Comparison of ENCODE assay signal across 21 cellular contexts in genomic region chr7:64219710-64220298, GRCh38. TPM values are rescaled to one million over a fixed set of nuclear protein-coding genes. Genes with fewer than 3 reads are reported as not detected.
"Had no signal": no experiment of that assay in that cellular context is flagged by ENCODE, and none has a peak within 500 bp of the region (broad histone marks: within the 10 kb centered on the region; RNA-seq: fewer than 3 reads in every experiment).

No MANE protein-coding gene starts in this region.

RNA-seq across cellular contexts. Expression of gene ZNF679, which starts 8.5 kb away (rescaled TPM):
- total RNA-seq: activated naive CD4-positive, alpha-beta T cell treated with anti-CD3 and anti-CD28 coated beads for 36 hours; activated naive CD4-positive, alpha-beta T cell treated with anti-CD3 and anti-CD28 coated beads, Interleukin-2, amount 50 U/mL, for 72 hours; activated naive CD8-positive, alpha-beta T cell treated with anti-CD3 and anti-CD28 coated beads for 36 hours; activated naive CD8-positive, alpha-beta T cell treated with anti-CD3 and anti-CD28 coated beads, Interleukin-2, amount 10 ng/mL, durations not matched to agents 7 days and 5 days; activated T-cell treated with anti-CD3 and anti-CD28 coated beads, Interleukin-2, amount 50 U/mL, for 4 hours; activated T-cell treated with anti-CD3 and anti-CD28 coated beads, Interleukin-2, amount 50 U/mL, for 72 hours; activated T-helper 1 cell treated with anti-CD3 and anti-CD28 coated beads, Interleukin-12 subunit alpha, Interleukin-12 subunit beta, Interleukin-2, Interleukin-4 antibody, amounts not matched to agents 30 ng/mL and 10 ng/mL and 1 ng/mL, durations not matched to agents 14 hours and 24 hours and 36 hours; activated T-helper 17 cell treated with anti-CD3 and anti-CD28 coated beads, Interleukin-2, amount 50 U/mL, for 72 hours; activated T-helper 2 cell treated with anti-CD3 and anti-CD28 coated beads, Interferon-gamma antibody, Interleukin-2, Interleukin-4, amounts not matched to agents 10 μg/mL and 5 μg/mL and 100 μg/mL, durations not matched to agents 14 hours and 24 hours and 36 hours; adrenal gland; aorta; ascending aorta; astrocyte; body of pancreas; breast epithelium; bronchial epithelial cell; cardiac muscle cell; cardiac septum; cerebellum; chondrocyte had no signal
- polyA plus RNA-seq: adipose tissue, adrenal gland, aorta, cardiac muscle cell had no signal

RNA-seq across cellular contexts. Expression of gene ZNF735, which starts 12.8 kb away (rescaled TPM):
- total RNA-seq: activated naive CD4-positive, alpha-beta T cell treated with anti-CD3 and anti-CD28 coated beads for 36 hours; activated naive CD4-positive, alpha-beta T cell treated with anti-CD3 and anti-CD28 coated beads, Interleukin-2, amount 50 U/mL, for 72 hours; activated naive CD8-positive, alpha-beta T cell treated with anti-CD3 and anti-CD28 coated beads for 36 hours; activated naive CD8-positive, alpha-beta T cell treated with anti-CD3 and anti-CD28 coated beads, Interleukin-2, amount 10 ng/mL, durations not matched to agents 7 days and 5 days; activated T-cell treated with anti-CD3 and anti-CD28 coated beads, Interleukin-2, amount 50 U/mL, for 4 hours; activated T-cell treated with anti-CD3 and anti-CD28 coated beads, Interleukin-2, amount 50 U/mL, for 72 hours; activated T-helper 1 cell treated with anti-CD3 and anti-CD28 coated beads, Interleukin-12 subunit alpha, Interleukin-12 subunit beta, Interleukin-2, Interleukin-4 antibody, amounts not matched to agents 30 ng/mL and 10 ng/mL and 1 ng/mL, durations not matched to agents 14 hours and 24 hours and 36 hours; activated T-helper 17 cell treated with anti-CD3 and anti-CD28 coated beads, Interleukin-2, amount 50 U/mL, for 72 hours; activated T-helper 2 cell treated with anti-CD3 and anti-CD28 coated beads, Interferon-gamma antibody, Interleukin-2, Interleukin-4, amounts not matched to agents 10 μg/mL and 5 μg/mL and 100 μg/mL, durations not matched to agents 14 hours and 24 hours and 36 hours; adrenal gland; aorta; ascending aorta; astrocyte; body of pancreas; breast epithelium; bronchial epithelial cell; cardiac muscle cell; cardiac septum; cerebellum; chondrocyte had no signal
- polyA plus RNA-seq: adipose tissue, adrenal gland, aorta, cardiac muscle cell had no signal
